11 cellular contexts compared by ENCODE assay signal in genomic region chr4:61511716-61512488, GRCh38.
DNase-seq lines count a peak whose midpoint lies in the region; ATAC-seq and TF ChIP-seq lines count a peak whose summit lies in the region.
"Had no signal": no experiment of that assay in that cellular context is flagged by ENCODE, and none has a peak within 500 bp of the region (broad histone marks: within the 10 kb centered on the region; RNA-seq: fewer than 3 reads in every experiment).

No MANE protein-coding gene starts in this region.

- intact Hi-C loops in esophagus muscularis mucosa (cut with DNase I): no loop called here

- H3K36me3 ChIP-seq in osteoblast (ENCODE audit: insufficient read depth, low read length) (no peaks in the 10 kb centered on the region), GM23338 (ENCODE audit: insufficient read depth) (no peaks in the 10 kb centered on the region), esophagus muscularis mucosa (no peaks in the 10 kb centered on the region)

- no peaks in the 10 kb centered on the region for H3K27me3 ChIP-seq in osteoblast (ENCODE audit: insufficient read depth, low read length)
- no peaks in the 10 kb centered on the region for H3K27me3 ChIP-seq in GM23338 (ENCODE audit: insufficient read depth)
- H3K27me3 ChIP-seq in esophagus muscularis mucosa: no peaks in the 10 kb centered on the region

- H3K4me1 Mint-ChIP-seq in HFFc6 (ENCODE audit: low read depth) (no peaks in the 10 kb centered on the region), GM23338 (peaks cover 26% of the 10 kb centered on the region)

- TF ChIP-seq EP300 in esophagus muscularis mucosa (IDR thresholded peaks at IDR 0.05): no peak

- H3K36me3 Mint-ChIP-seq in HFFc6 (ENCODE audit: low read depth): no peaks in the 10 kb centered on the region
- peaks cover 13% of the 10 kb centered on the region for H3K36me3 Mint-ChIP-seq in GM23338 (ENCODE audit: low read depth)

- H4K20me1 ChIP-seq in osteoblast (ENCODE audit: insufficient read depth, low read length): no peaks in the 10 kb centered on the region
- no peaks in the 10 kb centered on the region for H4K20me1 ChIP-seq in GM23338 (replicated peaks; ENCODE audit: insufficient read depth)

- H3K4me1 ChIP-seq in osteoblast (ENCODE audit: insufficient read depth, low read length) (no peaks in the 10 kb centered on the region), GM23338 (ENCODE audit: insufficient read depth) (peaks cover 5% of the 10 kb centered on the region), esophagus muscularis mucosa (no peaks in the 10 kb centered on the region)

- H3K9me3 ChIP-seq in osteoblast (ENCODE audit: low read depth, low read length) (no peaks in the 10 kb centered on the region), esophagus muscularis mucosa (peaks cover 0 to 4% (median 0%) of the 10 kb centered on the region in 4 donors)

- no peak for TF ChIP-seq POLR2A in esophagus muscularis mucosa (IDR thresholded peaks at IDR 0.05; ENCODE audit: low read depth)

- H3K4me3 ChIP-seq in osteoblast (ENCODE audit: insufficient read depth, low read length): no peak overlapping the region
- no peak overlapping the region for H3K4me3 ChIP-seq in GM23338
- no peak overlapping the region for H3K4me3 ChIP-seq in esophagus muscularis mucosa

- H3K27ac Mint-ChIP-seq in HFFc6: no peak overlapping the region
- no peak overlapping the region for H3K27ac Mint-ChIP-seq in GM23338

- no peaks in the 10 kb centered on the region; the same call in 1 of the 2 replicates for H3K9me2 ChIP-seq in GM23338 (ENCODE audit: insufficient read depth)

- no peak overlapping the region for H3K27ac ChIP-seq in osteoblast (ENCODE audit: low read depth, low read length)
- no peak overlapping the region for H3K27ac ChIP-seq in GM23338 (ENCODE audit: low read depth)
- H3K27ac ChIP-seq in esophagus muscularis mucosa (replicated peaks in 1 of 4): no peak overlapping the region

- 80% methylated on average over 2 of the region's 2 CpGs for WGBS in esophagus muscularis mucosa

- no peak for TF ChIP-seq CTCF in HFFc6 (IDR thresholded peaks at IDR 0.05)
- no peak for TF ChIP-seq CTCF in osteoblast (IDR thresholded peaks at IDR 0.05; ENCODE audit: extremely low read depth, low read depth, low read length)
- TF ChIP-seq CTCF in GM23338 (conservative IDR thresholded peaks at IDR 0.05; ENCODE audit: low read depth in 2 of 2): no peak
- TF ChIP-seq CTCF in esophagus muscularis mucosa (IDR thresholded peaks at IDR 0.05): no peak

- peaks cover 22% of the 10 kb centered on the region for H3K9me3 Mint-ChIP-seq in HFFc6
- H3K9me3 Mint-ChIP-seq in GM23338: no peaks in the 10 kb centered on the region; the same call in 2 of the 3 replicates

- H3K27me3 Mint-ChIP-seq in HFFc6 (ENCODE audit: insufficient read depth): no peaks in the 10 kb centered on the region
- no peaks in the 10 kb centered on the region for H3K27me3 Mint-ChIP-seq in GM23338 (ENCODE audit: insufficient read depth, low read depth, poor library complexity)

- ATAC-seq in GM23338: no peak

- in situ Hi-C loops in G401 (cut with HindIII; ENCODE audit: low sequenced_read_pairs): no loop called here

- no peaks in the 10 kb centered on the region for H3F3A ChIP-seq in GM23338 (replicated peaks; ENCODE audit: low read depth)

- peak; percentile 1 for DNase-seq in HFFc6
- DNase-seq in SIG-M5 treated with dmso at 0.1 percent for 504 hours (lab: John Stamatoyannopoulos, UW; ENCODE audit: unreplicated experiment): peak; percentile 38
- DNase-seq in fibroblast of the conjunctiva (ENCODE audit: low read depth): peak; percentile 43
- DNase-seq in stromal cell of bone marrow (ENCODE audit: low read depth): peak; percentile 21
- DNase-seq in G401 (ENCODE audit: low spot score): no peak
- DNase-seq in osteoblast (ENCODE audit: insufficient read length, low spot score, missing footprints): no peak
- no peak for DNase-seq in GM23338 (ENCODE audit: low spot score)
- DNase-seq in esophagus muscularis mucosa (ENCODE audit: extremely low spot score): no peak
- DNase-seq: activated CD4-positive, alpha-beta T cell treated with anti-CD3 and anti-CD28 coated beads, Interleukin-2, amount 50 U/mL, for 1 hour; activated naive CD4-positive, alpha-beta T cell; NCI-H1436 had no signal

- no peaks in the 10 kb centered on the region for H3K79me2 ChIP-seq in osteoblast (ENCODE audit: insufficient read depth, low read length)
- no peaks in the 10 kb centered on the region; the same call in 1 of the 2 replicates for H3K79me2 ChIP-seq in GM23338 (replicated peaks; ENCODE audit: insufficient read depth)

- no peak overlapping the region for H3K4me3 Mint-ChIP-seq in HFFc6
- H3K4me3 Mint-ChIP-seq in GM23338: no peak overlapping the region

- H3K4me2 ChIP-seq in osteoblast (ENCODE audit: insufficient read depth, low read length): no peak overlapping the region
- no peak overlapping the region for H3K4me2 ChIP-seq in GM23338

- H2AFZ ChIP-seq in osteoblast (ENCODE audit: low read length) (no peak overlapping the region), GM23338 (no peak overlapping the region)

TF ChIP-seq in GM23338, 12 proteins besides CTCF, POLR2A, EP300 and RAD21 (continues in another document):
- no peak for TF ChIP-seq ETS1 (IDR thresholded peaks at IDR 0.05)
- no peak for TF ChIP-seq REST (IDR thresholded peaks at IDR 0.05; ENCODE audit: unreplicated experiment)
- no peak for TF ChIP-seq STAT1 (IDR thresholded peaks at IDR 0.05; ENCODE audit: unreplicated experiment)
- no peak for TF ChIP-seq NANOG (IDR thresholded peaks at IDR 0.05; ENCODE audit: borderline replicate concordance)
- no peak for TF ChIP-seq CREB1 (CRISPR knock-in tag; IDR thresholded peaks at IDR 0.05; ENCODE audit: low read depth)
- TF ChIP-seq ZNF331 (CRISPR knock-in tag; IDR thresholded peaks at IDR 0.05; ENCODE audit: low read depth): no peak

Comparison
In these comparisons a context has a peak if more than half of its experiments do, and no peak if none do; other contexts are left out.
1. DNase-seq: peak in HFFc6 (single experiment), SIG-M5 treated with dmso at 0.1 percent for 504 hours (single experiment), fibroblast of the conjunctiva (single experiment) and stromal cell of bone marrow (single experiment); none in G401 (single experiment), osteoblast (single experiment), GM23338 (single experiment) and esophagus muscularis mucosa (single experiment).